1 cellular context compared by ENCODE assay signal in genomic region chr1:192805832-192806323, GRCh38.
TF ChIP-seq lines count a peak whose summit lies in the region.

No MANE protein-coding gene starts in this region.

TF ChIP-seq in HepG2, 621 proteins besides CTCF, POLR2A, EP300 and RAD21 (continued from another document and continues in another):
- no peak for TF ChIP-seq PTBP1 (IDR thresholded peaks at IDR 0.05; ENCODE audit: low read depth, low read length, poor library complexity, severe bottlenecking)
- no peak for TF ChIP-seq ZNF878 (CRISPR knock-in tag; IDR thresholded peaks at IDR 0.05)
- TF ChIP-seq FOXJ3 (CRISPR knock-in tag; IDR thresholded peaks at IDR 0.05; ENCODE audit: borderline replicate concordance) = no peak
- no peak for TF ChIP-seq REST (IDR thresholded peaks at IDR 0.05; ENCODE audit: borderline replicate concordance in 1 of 2, low read depth in 1 of 2, low read length in 2 of 2)
- no peak for TF ChIP-seq ZNF451 (CRISPR knock-in tag; IDR thresholded peaks at IDR 0.05)
- TF ChIP-seq RCOR2 (CRISPR knock-in tag; IDR thresholded peaks at IDR 0.05) = 0 out of 2 replicates have a peak, but pooled peaks have one; percentile 29
- no peak for TF ChIP-seq HDAC1 (CRISPR knock-in tag; IDR thresholded peaks at IDR 0.05)
- TF ChIP-seq TP53 (CRISPR knock-in tag; conservative IDR thresholded peaks at IDR 0.05) = no peak
- TF ChIP-seq PAXIP1 (CRISPR knock-in tag; conservative IDR thresholded peaks at IDR 0.05) = no peak
- no peak for TF ChIP-seq CERS6 (CRISPR knock-in tag; IDR thresholded peaks at IDR 0.05)
- TF ChIP-seq TEAD2 (CRISPR knock-in tag; IDR thresholded peaks at IDR 0.05) = no peak
- no peak for TF ChIP-seq ZNF251 (CRISPR knock-in tag; IDR thresholded peaks at IDR 0.05)
- TF ChIP-seq ZNF329 (CRISPR knock-in tag; IDR thresholded peaks at IDR 0.05; ENCODE audit: low read depth) = no peak
- no peak for TF ChIP-seq CENPX (CRISPR knock-in tag; IDR thresholded peaks at IDR 0.05)
- TF ChIP-seq HMG20A (CRISPR knock-in tag; IDR thresholded peaks at IDR 0.05; ENCODE audit: borderline replicate concordance) = peak; percentile 43; the same call in 1 of the 2 replicates
- TF ChIP-seq PCBP1 (IDR thresholded peaks at IDR 0.05; ENCODE audit: borderline replicate concordance, low read depth, low read length) = no peak
- no peak for TF ChIP-seq ZBTB33 (CRISPR knock-in tag; IDR thresholded peaks at IDR 0.05)
- TF ChIP-seq, protein P1, sequence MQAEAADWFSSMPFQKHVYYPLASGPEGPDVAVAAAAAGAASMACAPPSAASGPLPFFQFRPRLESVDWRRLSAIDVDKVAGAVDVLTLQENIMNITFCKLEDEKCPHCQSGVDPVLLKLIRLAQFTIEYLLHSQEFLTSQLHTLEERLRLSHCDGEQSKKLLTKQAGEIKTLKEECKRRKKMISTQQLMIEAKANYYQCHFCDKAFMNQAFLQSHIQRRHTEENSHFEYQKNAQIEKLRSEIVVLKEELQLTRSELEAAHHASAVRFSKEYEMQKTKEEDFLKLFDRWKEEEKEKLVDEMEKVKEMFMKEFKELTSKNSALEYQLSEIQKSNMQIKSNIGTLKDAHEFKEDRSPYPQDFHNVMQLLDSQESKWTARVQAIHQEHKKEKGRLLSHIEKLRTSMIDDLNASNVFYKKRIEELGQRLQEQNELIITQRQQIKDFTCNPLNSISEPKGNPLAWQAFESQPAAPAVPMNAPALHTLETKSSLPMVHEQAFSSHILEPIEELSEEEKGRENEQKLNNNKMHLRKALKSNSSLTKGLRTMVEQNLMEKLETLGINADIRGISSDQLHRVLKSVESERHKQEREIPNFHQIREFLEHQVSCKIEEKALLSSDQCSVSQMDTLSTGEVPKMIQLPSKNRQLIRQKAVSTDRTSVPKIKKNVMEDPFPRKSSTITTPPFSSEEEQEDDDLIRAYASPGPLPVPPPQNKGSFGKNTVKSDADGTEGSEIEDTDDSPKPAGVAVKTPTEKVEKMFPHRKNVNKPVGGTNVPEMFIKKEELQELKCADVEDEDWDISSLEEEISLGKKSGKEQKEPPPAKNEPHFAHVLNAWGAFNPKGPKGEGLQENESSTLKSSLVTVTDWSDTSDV (CRISPR knock-in tag; IDR thresholded peaks at IDR 0.05) = no peak
- TF ChIP-seq ZNF660 (CRISPR knock-in tag; IDR thresholded peaks at IDR 0.05; ENCODE audit: borderline replicate concordance, low read depth) = no peak
- peak; percentile 62; the same call in 1 of the 2 replicates for TF ChIP-seq FOXA3 (CRISPR knock-in tag; IDR thresholded peaks at IDR 0.05)
- TF ChIP-seq ZSCAN9 (CRISPR knock-in tag; IDR thresholded peaks at IDR 0.05; ENCODE audit: borderline replicate concordance) = no peak
- TF ChIP-seq NFYB (CRISPR knock-in tag; IDR thresholded peaks at IDR 0.05) = no peak
- TF ChIP-seq CEBPG (CRISPR knock-in tag; IDR thresholded peaks at IDR 0.05) = peak; percentile 84
- no peak for TF ChIP-seq NFIC (IDR thresholded peaks at IDR 0.05; ENCODE audit: low read length)
- no peak for TF ChIP-seq ZNF607 (CRISPR knock-in tag; IDR thresholded peaks at IDR 0.05; ENCODE audit: borderline replicate concordance)
- TF ChIP-seq TRAFD1 (CRISPR knock-in tag; IDR thresholded peaks at IDR 0.05; ENCODE audit: borderline replicate concordance) = no peak
- TF ChIP-seq, protein P2, sequence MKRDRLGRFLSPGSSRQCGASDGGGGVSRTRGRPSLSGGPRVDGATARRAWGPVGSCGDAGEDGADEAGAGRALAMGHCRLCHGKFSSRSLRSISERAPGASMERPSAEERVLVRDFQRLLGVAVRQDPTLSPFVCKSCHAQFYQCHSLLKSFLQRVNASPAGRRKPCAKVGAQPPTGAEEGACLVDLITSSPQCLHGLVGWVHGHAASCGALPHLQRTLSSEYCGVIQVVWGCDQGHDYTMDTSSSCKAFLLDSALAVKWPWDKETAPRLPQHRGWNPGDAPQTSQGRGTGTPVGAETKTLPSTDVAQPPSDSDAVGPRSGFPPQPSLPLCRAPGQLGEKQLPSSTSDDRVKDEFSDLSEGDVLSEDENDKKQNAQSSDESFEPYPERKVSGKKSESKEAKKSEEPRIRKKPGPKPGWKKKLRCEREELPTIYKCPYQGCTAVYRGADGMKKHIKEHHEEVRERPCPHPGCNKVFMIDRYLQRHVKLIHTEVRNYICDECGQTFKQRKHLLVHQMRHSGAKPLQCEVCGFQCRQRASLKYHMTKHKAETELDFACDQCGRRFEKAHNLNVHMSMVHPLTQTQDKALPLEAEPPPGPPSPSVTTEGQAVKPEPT (CRISPR knock-in tag; IDR thresholded peaks at IDR 0.05; ENCODE audit: low read depth) = no peak
- no peak for TF ChIP-seq KDM5B (CRISPR knock-in tag; IDR thresholded peaks at IDR 0.05; ENCODE audit: borderline replicate concordance)
- TF ChIP-seq ZNF773 (CRISPR knock-in tag; IDR thresholded peaks at IDR 0.05; ENCODE audit: borderline replicate concordance) = no peak
- TF ChIP-seq SATB2 (CRISPR knock-in tag; IDR thresholded peaks at IDR 0.05) = no peak
- no peak for TF ChIP-seq FOXA1 (IDR thresholded peaks at IDR 0.05)
- 0 out of 2 replicates have a peak, but pooled peaks have one; percentile 9 for TF ChIP-seq FOXA1 (CRISPR knock-in tag; IDR thresholded peaks at IDR 0.05)
- no peak for TF ChIP-seq MTA1 (CRISPR knock-in tag; IDR thresholded peaks at IDR 0.05; ENCODE audit: borderline replicate concordance)
- TF ChIP-seq FOXP1 (IDR thresholded peaks at IDR 0.05) = peak; percentile 83; the same call in 1 of the 2 replicates
- peak; percentile 30; the same call in 1 of the 2 replicates for TF ChIP-seq FOXP1 (CRISPR knock-in tag; IDR thresholded peaks at IDR 0.05)
- TF ChIP-seq, protein P3, sequence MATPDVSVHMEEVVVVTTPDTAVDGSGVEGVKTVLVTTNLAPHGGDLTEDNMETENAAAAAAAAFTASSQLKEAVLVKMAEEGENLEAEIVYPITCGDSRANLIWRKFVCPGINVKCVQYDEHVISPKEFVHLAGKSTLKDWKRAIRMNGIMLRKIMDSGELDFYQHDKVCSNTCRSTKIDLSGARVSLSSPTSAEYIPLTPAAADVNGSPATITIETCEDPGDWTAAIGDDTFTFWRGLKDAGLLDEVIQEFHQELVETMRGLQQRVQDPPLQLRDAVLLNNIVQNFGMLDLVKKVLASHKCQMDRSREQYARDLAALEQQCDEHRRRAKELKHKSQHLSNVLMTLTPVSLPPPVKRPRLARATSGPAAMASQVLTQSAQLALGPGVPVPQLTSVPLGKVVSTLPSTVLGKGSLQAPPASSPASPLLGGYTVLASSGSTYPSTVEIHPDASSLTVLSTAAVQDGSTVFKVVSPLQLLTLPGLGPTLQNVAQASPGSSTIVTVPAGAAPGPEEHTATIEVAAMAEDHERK (CRISPR knock-in tag; IDR thresholded peaks at IDR 0.05; ENCODE audit: low read depth) = no peak
- TF ChIP-seq ELF3 (CRISPR knock-in tag; IDR thresholded peaks at IDR 0.05) = 0 out of 2 replicates have a peak, but pooled peaks have one; percentile 20
- TF ChIP-seq, protein P4, sequence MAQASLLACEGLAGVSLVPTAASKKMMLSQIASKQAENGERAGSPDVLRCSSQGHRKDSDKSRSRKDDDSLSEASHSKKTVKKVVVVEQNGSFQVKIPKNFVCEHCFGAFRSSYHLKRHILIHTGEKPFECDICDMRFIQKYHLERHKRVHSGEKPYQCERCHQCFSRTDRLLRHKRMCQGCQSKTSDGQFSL (CRISPR knock-in tag; IDR thresholded peaks at IDR 0.05) = no peak
- no peak for TF ChIP-seq KLF16 (CRISPR knock-in tag; IDR thresholded peaks at IDR 0.05)
- no peak for TF ChIP-seq ZNF121 (CRISPR knock-in tag; IDR thresholded peaks at IDR 0.05)
- peak; percentile 30; the same call in 1 of the 2 replicates for TF ChIP-seq KDM3A (CRISPR knock-in tag; IDR thresholded peaks at IDR 0.05; ENCODE audit: low read depth)
- TF ChIP-seq, protein P5, sequence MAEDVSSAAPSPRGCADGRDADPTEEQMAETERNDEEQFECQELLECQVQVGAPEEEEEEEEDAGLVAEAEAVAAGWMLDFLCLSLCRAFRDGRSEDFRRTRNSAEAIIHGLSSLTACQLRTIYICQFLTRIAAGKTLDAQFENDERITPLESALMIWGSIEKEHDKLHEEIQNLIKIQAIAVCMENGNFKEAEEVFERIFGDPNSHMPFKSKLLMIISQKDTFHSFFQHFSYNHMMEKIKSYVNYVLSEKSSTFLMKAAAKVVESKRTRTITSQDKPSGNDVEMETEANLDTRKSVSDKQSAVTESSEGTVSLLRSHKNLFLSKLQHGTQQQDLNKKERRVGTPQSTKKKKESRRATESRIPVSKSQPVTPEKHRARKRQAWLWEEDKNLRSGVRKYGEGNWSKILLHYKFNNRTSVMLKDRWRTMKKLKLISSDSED (CRISPR knock-in tag; IDR thresholded peaks at IDR 0.05) = no peak
- no peak for TF ChIP-seq GZF1 (CRISPR knock-in tag; IDR thresholded peaks at IDR 0.05)
